ENCODE assay signal across 17 cellular contexts in the genomic region with DNA sequence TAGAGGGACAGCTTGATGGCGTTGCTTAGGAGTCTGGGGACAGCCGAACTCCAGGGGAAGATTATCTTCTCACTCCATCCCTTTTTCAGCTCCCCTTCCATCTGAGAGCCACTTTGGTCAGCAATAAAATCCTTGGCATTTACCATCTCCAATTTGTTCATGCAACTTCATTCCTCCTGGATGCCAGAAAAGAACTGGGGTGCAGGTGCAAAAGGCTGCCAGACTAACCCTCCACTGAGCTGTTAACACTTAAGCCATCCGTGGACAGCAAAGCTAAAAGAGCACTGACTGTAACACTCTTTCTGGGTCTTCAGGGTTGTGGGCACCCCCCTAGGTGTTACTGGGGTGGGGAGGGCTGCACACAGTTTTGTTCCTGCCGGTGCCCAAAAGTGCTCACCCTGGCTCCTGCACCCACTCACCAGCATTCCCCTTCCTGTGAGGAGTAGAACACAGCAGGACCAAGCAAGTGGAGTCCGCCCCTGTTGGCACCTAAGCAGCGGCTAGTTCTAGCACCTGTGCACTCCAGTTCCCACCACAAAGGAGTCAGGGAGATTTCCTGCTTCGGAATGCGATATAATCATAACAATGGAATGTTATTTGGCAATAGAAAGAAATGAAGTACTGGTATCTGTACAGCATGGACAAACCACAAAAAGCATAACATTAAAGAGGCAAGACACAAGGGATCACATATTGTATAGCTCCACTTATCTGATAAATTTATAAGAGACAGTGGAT.
A peak's percentile ranks its signal among the peaks of the same experiment; 100 is the strongest.
DNase-seq lines count a peak whose midpoint lies in the region; ATAC-seq and TF ChIP-seq lines count a peak whose summit lies in the region.
"Had no signal": no experiment of that assay in that cellular context is flagged by ENCODE, and none has a peak within 500 bp of the region (broad histone marks: within the 10 kb centered on the region; RNA-seq: fewer than 3 reads in every experiment).

No MANE protein-coding gene starts in this region.

- in situ Hi-C loops in Caki2 (cut with HindIII; ENCODE audit: low pct_unique_long_range_greater_than_20kb, low sequenced_read_pairs), result no loop called here
- in situ Hi-C loops in T47D (cut with HindIII; ENCODE audit: low pct_unique_long_range_greater_than_20kb, low sequenced_read_pairs), result no loop called here

- no peak overlapping the region for H3K23ac ChIP-seq in mesenchymal stem cell (ENCODE audit: low read length in 2 of 2)

- H3K27ac ChIP-seq in mesenchymal stem cell (ENCODE audit: low read length, poor library complexity, severe bottlenecking) (peak overlapping the region; percentile 22), endodermal cell (ENCODE audit: low read depth, low read length) (no peak overlapping the region)
- H3K27ac ChIP-seq: BLaER1 treated with 17β-estradiol and CSF1 and Interleukin-3, amounts not matched to agents 10 nM and 100 nM; colonic mucosa; gastrocnemius medialis; left ventricle myocardium inferior; neutrophil had no signal

- H3K4me1 Mint-ChIP-seq in endodermal cell, result peaks cover 22% of the 10 kb centered on the region

- H2BK12ac ChIP-seq in mesenchymal stem cell (ENCODE audit: low read length in 2 of 2), result no peak overlapping the region

- H3K18ac ChIP-seq in mesenchymal stem cell (ENCODE audit: low read depth in 1 of 2, low read length in 2 of 2), result no peak overlapping the region

- H2BK15ac ChIP-seq in mesenchymal stem cell (ENCODE audit: low read depth, poor library complexity, severe bottlenecking), result peak overlapping the region; percentile 16

- 97% methylated on average over 5 of the region's 8 CpGs for WGBS in mesenchymal stem cell
- 92 to 94% methylated on average over 5 to 8 of the region's 8 CpGs for WGBS in endodermal cell (ENCODE audit: insufficient coverage in 1 of 2, insufficient read length in 1 of 2), 2 experiments

- no peak overlapping the region for H3K27ac Mint-ChIP-seq in endodermal cell
- H3K27ac Mint-ChIP-seq: activated CD4-positive, alpha-beta memory T cell treated with anti-CD3 and anti-CD28 coated beads for 36 hours had no signal

- ATAC-seq in GM21447 (IDR thresholded peaks at IDR 0.05; ENCODE audit: unreplicated experiment), result no peak
- ATAC-seq: gastrocnemius medialis, HepG2 had no signal

- H3K4me1 ChIP-seq in mesenchymal stem cell (ENCODE audit: control insufficient read depth, insufficient read depth, low read depth, low read length) (peaks cover 10% of the 10 kb centered on the region), endodermal cell (ENCODE audit: control insufficient read depth, insufficient read depth, low read length) (no peaks in the 10 kb centered on the region)
- H3K4me1 ChIP-seq: colonic mucosa, gastrocnemius medialis, left ventricle myocardium inferior had no signal

- no peak overlapping the region for H2AFZ ChIP-seq in mesenchymal stem cell (ENCODE audit: low read depth, low read length)

- H3K36me3 Mint-ChIP-seq in endodermal cell (ENCODE audit: low read depth), result no peaks in the 10 kb centered on the region
- H3K36me3 Mint-ChIP-seq: activated CD4-positive, alpha-beta memory T cell treated with anti-CD3 and anti-CD28 coated beads for 36 hours had no signal

- no peaks in the 10 kb centered on the region for H3K79me1 ChIP-seq in mesenchymal stem cell (replicated peaks; ENCODE audit: low read length, poor library complexity, severe bottlenecking)

- peak overlapping the region; percentile 4 for H3K4me2 ChIP-seq in mesenchymal stem cell (ENCODE audit: low read length, poor library complexity, severe bottlenecking)
- H3K4me2 ChIP-seq: BLaER1 treated with 17β-estradiol and CSF1 and Interleukin-3, amounts not matched to agents 10 nM and 100 nM had no signal

- H3K9me3 ChIP-seq in mesenchymal stem cell (ENCODE audit: control insufficient read depth, low read length), result no peaks in the 10 kb centered on the region
- peaks cover 11% of the 10 kb centered on the region for H3K9me3 ChIP-seq in endodermal cell (ENCODE audit: control insufficient read depth, low read length)
- H3K9me3 ChIP-seq: colonic mucosa, gastrocnemius medialis, neutrophil had no signal

- no peak overlapping the region for H3K14ac ChIP-seq in mesenchymal stem cell (ENCODE audit: low read length in 2 of 2)

- H2BK120ac ChIP-seq in mesenchymal stem cell (ENCODE audit: low read depth, low read length), result no peak overlapping the region

- H3K4me3 ChIP-seq in mesenchymal stem cell (ENCODE audit: insufficient read depth in 1 of 2, low read depth in 1 of 2, low read length in 2 of 2) (no peak overlapping the region), endodermal cell (ENCODE audit: low read length) (no peak overlapping the region)
- H3K4me3 ChIP-seq: BLaER1 treated with 17β-estradiol and CSF1 and Interleukin-3, amounts not matched to agents 10 nM and 100 nM; colonic mucosa; gastrocnemius medialis; left ventricle myocardium inferior had no signal

- H3K9ac ChIP-seq in mesenchymal stem cell (ENCODE audit: low read length), result no peak overlapping the region
- H3K9ac ChIP-seq in endodermal cell (ENCODE audit: extremely low read depth, low read length, poor library complexity, severe bottlenecking), result no peak overlapping the region
- H3K9ac ChIP-seq: BLaER1 treated with 17β-estradiol and CSF1 and Interleukin-3, amounts not matched to agents 10 nM and 100 nM had no signal

- H4K8ac ChIP-seq in mesenchymal stem cell (ENCODE audit: low read length), result peak overlapping the region; percentile 14

- H3K27me3 Mint-ChIP-seq in endodermal cell (ENCODE audit: insufficient read depth), result peaks cover 6% of the 10 kb centered on the region

- H3K9me3 Mint-ChIP-seq in endodermal cell, result peaks cover 12% of the 10 kb centered on the region
- H3K9me3 Mint-ChIP-seq: activated CD4-positive, alpha-beta memory T cell treated with anti-CD3 and anti-CD28 coated beads for 36 hours had no signal

- H3K27me3 ChIP-seq in mesenchymal stem cell (ENCODE audit: control insufficient read depth in 1 of 2, insufficient read depth in 1 of 2, low read length in 2 of 2) (peaks cover 7 to 34% of the 10 kb centered on the region in 2 experiments), endodermal cell (ENCODE audit: control insufficient read depth, insufficient read depth, low read length, poor library complexity, severe bottlenecking) (no peaks in the 10 kb centered on the region)
- H3K27me3 ChIP-seq: BLaER1 treated with 17β-estradiol and CSF1 and Interleukin-3, amounts not matched to agents 10 nM and 100 nM; colonic mucosa; gastrocnemius medialis; neutrophil had no signal

- H2AK5ac ChIP-seq in mesenchymal stem cell (ENCODE audit: low read length, severe bottlenecking), result no peak overlapping the region

- H4K91ac ChIP-seq in mesenchymal stem cell (ENCODE audit: low read length), result no peak overlapping the region

- H3K4me3 Mint-ChIP-seq in endodermal cell, result no peak overlapping the region
- H3K4me3 Mint-ChIP-seq: activated CD4-positive, alpha-beta memory T cell treated with anti-CD3 and anti-CD28 coated beads for 36 hours had no signal

- no peak overlapping the region for H2BK5ac ChIP-seq in mesenchymal stem cell (ENCODE audit: low read depth, low read length, poor library complexity, severe bottlenecking)

- H3K36me3 ChIP-seq in mesenchymal stem cell (ENCODE audit: control insufficient read depth in 1 of 2, insufficient read depth in 2 of 2, low read depth in 1 of 2, low read length in 2 of 2) (no peaks in the 10 kb centered on the region), endodermal cell (ENCODE audit: control insufficient read depth, insufficient read depth, low read length) (no peaks in the 10 kb centered on the region)
- H3K36me3 ChIP-seq: BLaER1 treated with 17β-estradiol and CSF1 and Interleukin-3, amounts not matched to agents 10 nM and 100 nM; colonic mucosa; gastrocnemius medialis; left ventricle myocardium inferior; neutrophil had no signal

- no peak overlapping the region for H3K4ac ChIP-seq in mesenchymal stem cell (ENCODE audit: low read depth in 1 of 2, low read length in 2 of 2)

- DNase-seq in Caki2 (ENCODE audit: low read depth) (peak; percentile 25), LoVo (ENCODE audit: low spot score) (peak; percentile 67), T47D (ENCODE audit: low read depth in 1 of 2, low spot score in 1 of 2) (peak; percentile 26 to 80), mesenchymal stem cell (peak; percentile 62), endodermal cell (no peak), retina (no peak), NCI-H510A (lab: John Stamatoyannopoulos, UW) (no peak)
- DNase-seq: activated CD4-positive, alpha-beta memory T cell treated with anti-CD3 and anti-CD28 coated beads for 36 hours; activated gamma-delta T cell treated with Interleukin-2 at 50 U/mL for 16 hours; colonic mucosa; gastrocnemius medialis; left ventricle myocardium inferior; NCI-H1436 treated with DMSO at 0.1 percent for 48 hours had no signal

- TF ChIP-seq CTCF in endodermal cell (conservative IDR thresholded peaks at IDR 0.05), result no peak

Comparison
In these comparisons a context has a peak if more than half of its experiments do, and no peak if none do; other contexts are left out.
1. DNase-seq: peak in Caki2 (single experiment), LoVo (single experiment), T47D (2 of 2) and mesenchymal stem cell (single experiment); none in endodermal cell (single experiment), retina (single experiment) and NCI-H510A (single experiment).